27 cellular contexts compared by ENCODE assay signal in genomic region chr11:102184269-102184987, GRCh38.
DNase-seq lines count a peak whose midpoint lies in the region; ATAC-seq and TF ChIP-seq lines count a peak whose summit lies in the region.
"Had no signal": no experiment of that assay in that cellular context is flagged by ENCODE, and none has a peak within 500 bp of the region (broad histone marks: within the 10 kb centered on the region; RNA-seq: fewer than 3 reads in every experiment).

No MANE protein-coding gene starts in this region.

- POLR2A ChIA-PET in PC-3 (lab: Charles Lee; ENCODE audit: unreplicated experiment), result no interaction called here

- DNase-seq in PC-3 (no peak), fibroblast of the aortic adventitia (ENCODE audit: low read depth) (peak; percentile 20), sciatic nerve (ENCODE audit: low spot score) (no peak), NCI-H446 (lab: John Stamatoyannopoulos, UW) (no peak), EL (no peak), NAMALWA (ENCODE audit: low spot score) (no peak), NCI-H526 (lab: John Stamatoyannopoulos, UW) (no peak)
- DNase-seq: activated naive CD4-positive, alpha-beta T cell; activated T-cell treated with anti-CD3 and anti-CD28 coated beads, Interleukin-2, amount 50 U/mL, for 72 hours; DMS153; effector memory CD4-positive, alpha-beta T cell; erythroblast; GDM1; hippocampal formation; KBM-7; left cardiac atrium; NCI-H524 treated with DMSO at 0.1 percent for 48 hours; NK-92 treated with Interleukin-12 subunit alpha and Interleukin-12 subunit beta, amount 100 ng/mL, for 24 hours; SHP77 treated with DMSO at 0.1 percent for 48 hours; small intestine; stimulated activated CD4-positive, alpha-beta T cell treated with anti-CD3 and anti-CD28 coated beads, Interleukin-1b, Interleukin-23, amount 100 ng/mL, for 48 hours; stimulated activated CD8-positive, alpha-beta memory T cell treated with anti-CD3 and anti-CD28 coated beads, Interleukin-4, amount 100 ng/mL, for 48 hours; stomach; SW 1271; trophoblast cell had no signal

- peaks cover 41% of the 10 kb centered on the region for H3K79me2 ChIP-seq in ACC112 (ENCODE audit: control insufficient read depth, insufficient read depth, low read length, unreplicated experiment)
- H3K79me2 ChIP-seq in PC-3 (ENCODE audit: low read length), result peaks cover 23% of the 10 kb centered on the region

- ATAC-seq in PC-3 (0 out of 2 replicates have a peak, but pooled peaks have one; percentile 22), sciatic nerve (peak; percentile 27)
- ATAC-seq: activated T-cell treated with anti-CD3 and anti-CD28 coated beads, Interleukin-2, amount 50 U/mL, for 72 hours; left cardiac atrium; WTC11 had no signal

- no peaks in the 10 kb centered on the region for H3K9me2 ChIP-seq in PC-3 (replicated peaks; ENCODE audit: low read length)

- H3K4me3 ChIP-seq in ACC112 (ENCODE audit: low read depth, low read length), result no peak overlapping the region
- H3K4me3 ChIP-seq in PC-3 (ENCODE audit: low read length), result no peak overlapping the region
- H3K4me3 ChIP-seq in fibroblast of the aortic adventitia (ENCODE audit: low read depth, low read length), result no peak overlapping the region
- H3K4me3 ChIP-seq: stomach had no signal

- H3K27me3 ChIP-seq in ACC112 (ENCODE audit: insufficient read depth, low read length), result no peaks in the 10 kb centered on the region
- no peaks in the 10 kb centered on the region for H3K27me3 ChIP-seq in PC-3 (ENCODE audit: low read length)
- H3K27me3 ChIP-seq: stomach had no signal

- TF ChIP-seq CTCF in PC-3 (conservative IDR thresholded peaks at IDR 0.05; ENCODE audit: low read depth, low read length), result no peak
- no peak for TF ChIP-seq CTCF in fibroblast of the aortic adventitia (IDR thresholded peaks at IDR 0.05; ENCODE audit: insufficient read depth, low read length)

- no peaks in the 10 kb centered on the region for H4K20me1 ChIP-seq in PC-3 (ENCODE audit: low read length)

- no peak overlapping the region for H2AFZ ChIP-seq in ACC112 (ENCODE audit: low read length, unreplicated experiment)
- no peak overlapping the region for H2AFZ ChIP-seq in PC-3 (ENCODE audit: low read length)

- H3K36me3 ChIP-seq in ACC112 (ENCODE audit: insufficient read depth, low read length), result peaks cover 21% of the 10 kb centered on the region
- H3K36me3 ChIP-seq in PC-3 (ENCODE audit: low read depth, low read length), result peaks cover 23% of the 10 kb centered on the region; the same call in 1 of the 2 replicates

- no peaks in the 10 kb centered on the region for H3F3A ChIP-seq in PC-3 (ENCODE audit: low read length, unreplicated experiment)

- BruUV-seq in PC-3 (replicated peaks; lab: Mats Ljungman, UMichigan), result no TSS peak

- no peaks in the 10 kb centered on the region for H3K9me3 ChIP-seq in PC-3 (ENCODE audit: low read length)
- H3K9me3 ChIP-seq: stomach had no signal

- no peak overlapping the region for H3K4me2 ChIP-seq in PC-3 (ENCODE audit: low read length)

- intact Hi-C loops in PC-3 (cut with micrococcal nuclease), result no loop called here
- intact Hi-C loops in sciatic nerve (cut with DNase I), result no loop called here

- peaks cover 56% of the 10 kb centered on the region for H3K4me1 ChIP-seq in ACC112 (ENCODE audit: control insufficient read depth, insufficient read depth, low read length, unreplicated experiment)
- H3K4me1 ChIP-seq in PC-3 (ENCODE audit: insufficient read depth, low read length), result peaks cover 2% of the 10 kb centered on the region

- no peak overlapping the region for H3K9ac ChIP-seq in PC-3 (ENCODE audit: low read length)

- H3K27ac ChIP-seq in ACC112 (ENCODE audit: low read depth, low read length) (peak overlapping the region; percentile 34; the same call in 1 of the 2 replicates), PC-3 (ENCODE audit: low read length) (no peak overlapping the region)

- CTCF ChIA-PET in PC-3 (lab: Charles Lee), result no interaction called here
